ENCODE assay signal across 1 cellular context in the genomic region with DNA sequence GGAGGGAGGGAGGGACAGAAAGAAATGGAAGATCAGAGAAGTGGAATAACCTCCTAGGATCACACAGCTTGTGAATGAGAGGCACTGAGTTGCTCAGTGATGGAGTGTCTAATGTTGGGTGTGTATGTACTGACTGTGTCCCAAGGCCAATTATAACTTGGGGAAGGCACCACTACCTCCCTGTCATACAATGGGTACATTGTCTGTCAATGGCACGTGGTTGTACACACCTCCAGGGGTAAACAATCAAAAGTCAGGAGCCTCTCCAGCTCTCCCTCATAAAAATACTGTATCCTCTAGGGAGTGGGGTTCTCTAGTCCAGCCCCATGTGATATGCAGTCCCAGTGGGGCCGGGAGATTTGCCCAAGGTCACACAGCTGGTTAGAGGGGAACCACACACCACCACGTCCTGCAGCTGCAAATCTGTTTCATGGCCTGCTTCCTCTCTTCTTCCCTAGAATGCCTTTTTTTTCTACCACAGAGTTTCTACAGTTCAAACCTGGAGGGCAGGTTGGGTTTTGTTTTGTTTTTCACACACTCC.
TF ChIP-seq lines count a peak whose summit lies in the region.

No MANE protein-coding gene starts in this region.

TF ChIP-seq in GM23338, 12 proteins besides CTCF, POLR2A, EP300 and RAD21 (continued from another document):
- TF ChIP-seq, protein P1, sequence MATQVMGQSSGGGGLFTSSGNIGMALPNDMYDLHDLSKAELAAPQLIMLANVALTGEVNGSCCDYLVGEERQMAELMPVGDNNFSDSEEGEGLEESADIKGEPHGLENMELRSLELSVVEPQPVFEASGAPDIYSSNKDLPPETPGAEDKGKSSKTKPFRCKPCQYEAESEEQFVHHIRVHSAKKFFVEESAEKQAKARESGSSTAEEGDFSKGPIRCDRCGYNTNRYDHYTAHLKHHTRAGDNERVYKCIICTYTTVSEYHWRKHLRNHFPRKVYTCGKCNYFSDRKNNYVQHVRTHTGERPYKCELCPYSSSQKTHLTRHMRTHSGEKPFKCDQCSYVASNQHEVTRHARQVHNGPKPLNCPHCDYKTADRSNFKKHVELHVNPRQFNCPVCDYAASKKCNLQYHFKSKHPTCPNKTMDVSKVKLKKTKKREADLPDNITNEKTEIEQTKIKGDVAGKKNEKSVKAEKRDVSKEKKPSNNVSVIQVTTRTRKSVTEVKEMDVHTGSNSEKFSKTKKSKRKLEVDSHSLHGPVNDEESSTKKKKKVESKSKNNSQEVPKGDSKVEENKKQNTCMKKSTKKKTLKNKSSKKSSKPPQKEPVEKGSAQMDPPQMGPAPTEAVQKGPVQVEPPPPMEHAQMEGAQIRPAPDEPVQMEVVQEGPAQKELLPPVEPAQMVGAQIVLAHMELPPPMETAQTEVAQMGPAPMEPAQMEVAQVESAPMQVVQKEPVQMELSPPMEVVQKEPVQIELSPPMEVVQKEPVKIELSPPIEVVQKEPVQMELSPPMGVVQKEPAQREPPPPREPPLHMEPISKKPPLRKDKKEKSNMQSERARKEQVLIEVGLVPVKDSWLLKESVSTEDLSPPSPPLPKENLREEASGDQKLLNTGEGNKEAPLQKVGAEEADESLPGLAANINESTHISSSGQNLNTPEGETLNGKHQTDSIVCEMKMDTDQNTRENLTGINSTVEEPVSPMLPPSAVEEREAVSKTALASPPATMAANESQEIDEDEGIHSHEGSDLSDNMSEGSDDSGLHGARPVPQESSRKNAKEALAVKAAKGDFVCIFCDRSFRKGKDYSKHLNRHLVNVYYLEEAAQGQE (IDR thresholded peaks at IDR 0.05; ENCODE audit: unreplicated experiment) = no peak
- TF ChIP-seq STAT1 (IDR thresholded peaks at IDR 0.05; ENCODE audit: unreplicated experiment) (no peak), EZH2phosphoT487 (IDR thresholded peaks at IDR 0.05; ENCODE audit: unreplicated experiment) (no peak), ZNF331 (CRISPR knock-in tag; IDR thresholded peaks at IDR 0.05; ENCODE audit: low read depth) (no peak)
